ENCODE assay signal across 1 cellular context in genomic region chr9:125493384-125493783, GRCh38.
TF ChIP-seq lines count a peak whose summit lies in the region.

No MANE protein-coding gene starts in this region.

TF ChIP-seq in HepG2, 621 proteins besides CTCF, POLR2A, EP300 and RAD21 (continued from another document and continues in another):
- TF ChIP-seq, protein P1, sequence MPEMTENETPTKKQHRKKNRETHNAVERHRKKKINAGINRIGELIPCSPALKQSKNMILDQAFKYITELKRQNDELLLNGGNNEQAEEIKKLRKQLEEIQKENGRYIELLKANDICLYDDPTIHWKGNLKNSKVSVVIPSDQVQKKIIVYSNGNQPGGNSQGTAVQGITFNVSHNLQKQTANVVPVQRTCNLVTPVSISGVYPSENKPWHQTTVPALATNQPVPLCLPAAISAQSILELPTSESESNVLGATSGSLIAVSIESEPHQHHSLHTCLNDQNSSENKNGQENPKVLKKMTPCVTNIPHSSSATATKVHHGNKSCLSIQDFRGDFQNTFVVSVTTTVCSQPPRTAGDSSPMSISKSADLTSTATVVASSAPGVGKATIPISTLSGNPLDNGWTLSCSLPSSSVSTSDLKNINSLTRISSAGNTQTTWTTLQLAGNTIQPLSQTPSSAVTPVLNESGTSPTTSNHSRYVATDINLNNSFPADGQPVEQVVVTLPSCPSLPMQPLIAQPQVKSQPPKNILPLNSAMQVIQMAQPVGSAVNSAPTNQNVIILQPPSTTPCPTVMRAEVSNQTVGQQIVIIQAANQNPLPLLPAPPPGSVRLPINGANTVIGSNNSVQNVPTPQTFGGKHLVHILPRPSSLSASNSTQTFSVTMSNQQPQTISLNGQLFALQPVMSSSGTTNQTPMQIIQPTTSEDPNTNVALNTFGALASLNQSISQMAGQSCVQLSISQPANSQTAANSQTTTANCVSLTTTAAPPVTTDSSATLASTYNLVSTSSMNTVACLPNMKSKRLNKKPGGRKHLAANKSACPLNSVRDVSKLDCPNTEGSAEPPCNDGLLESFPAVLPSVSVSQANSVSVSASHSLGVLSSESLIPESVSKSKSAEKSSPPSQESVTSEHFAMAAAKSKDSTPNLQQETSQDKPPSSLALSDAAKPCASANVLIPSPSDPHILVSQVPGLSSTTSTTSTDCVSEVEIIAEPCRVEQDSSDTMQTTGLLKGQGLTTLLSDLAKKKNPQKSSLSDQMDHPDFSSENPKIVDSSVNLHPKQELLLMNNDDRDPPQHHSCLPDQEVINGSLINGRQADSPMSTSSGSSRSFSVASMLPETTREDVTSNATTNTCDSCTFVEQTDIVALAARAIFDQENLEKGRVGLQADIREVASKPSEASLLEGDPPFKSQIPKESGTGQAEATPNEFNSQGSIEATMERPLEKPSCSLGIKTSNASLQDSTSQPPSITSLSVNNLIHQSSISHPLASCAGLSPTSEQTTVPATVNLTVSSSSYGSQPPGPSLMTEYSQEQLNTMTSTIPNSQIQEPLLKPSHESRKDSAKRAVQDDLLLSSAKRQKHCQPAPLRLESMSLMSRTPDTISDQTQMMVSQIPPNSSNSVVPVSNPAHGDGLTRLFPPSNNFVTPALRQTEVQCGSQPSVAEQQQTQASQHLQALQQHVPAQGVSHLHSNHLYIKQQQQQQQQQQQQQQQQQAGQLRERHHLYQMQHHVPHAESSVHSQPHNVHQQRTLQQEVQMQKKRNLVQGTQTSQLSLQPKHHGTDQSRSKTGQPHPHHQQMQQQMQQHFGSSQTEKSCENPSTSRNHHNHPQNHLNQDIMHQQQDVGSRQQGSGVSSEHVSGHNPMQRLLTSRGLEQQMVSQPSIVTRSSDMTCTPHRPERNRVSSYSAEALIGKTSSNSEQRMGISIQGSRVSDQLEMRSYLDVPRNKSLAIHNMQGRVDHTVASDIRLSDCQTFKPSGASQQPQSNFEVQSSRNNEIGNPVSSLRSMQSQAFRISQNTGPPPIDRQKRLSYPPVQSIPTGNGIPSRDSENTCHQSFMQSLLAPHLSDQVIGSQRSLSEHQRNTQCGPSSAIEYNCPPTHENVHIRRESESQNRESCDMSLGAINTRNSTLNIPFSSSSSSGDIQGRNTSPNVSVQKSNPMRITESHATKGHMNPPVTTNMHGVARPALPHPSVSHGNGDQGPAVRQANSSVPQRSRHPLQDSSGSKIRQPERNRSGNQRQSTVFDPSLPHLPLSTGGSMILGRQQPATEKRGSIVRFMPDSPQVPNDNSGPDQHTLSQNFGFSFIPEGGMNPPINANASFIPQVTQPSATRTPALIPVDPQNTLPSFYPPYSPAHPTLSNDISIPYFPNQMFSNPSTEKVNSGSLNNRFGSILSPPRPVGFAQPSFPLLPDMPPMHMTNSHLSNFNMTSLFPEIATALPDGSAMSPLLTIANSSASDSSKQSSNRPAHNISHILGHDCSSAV (CRISPR knock-in tag; IDR thresholded peaks at IDR 0.05; ENCODE audit: borderline replicate concordance): no peak
- TF ChIP-seq ZNF281 (CRISPR knock-in tag; IDR thresholded peaks at IDR 0.05; ENCODE audit: borderline replicate concordance): no peak; the same call in 1 of the 2 replicates
- TF ChIP-seq DDIT3 (CRISPR knock-in tag; IDR thresholded peaks at IDR 0.05): no peak
- TF ChIP-seq ZNF780A (CRISPR knock-in tag; IDR thresholded peaks at IDR 0.05): no peak
- no peak for TF ChIP-seq ZBTB2 (CRISPR knock-in tag; IDR thresholded peaks at IDR 0.05; ENCODE audit: low read depth)
- TF ChIP-seq ETV5 (CRISPR knock-in tag; IDR thresholded peaks at IDR 0.05; ENCODE audit: borderline replicate concordance): no peak
- TF ChIP-seq, protein P2, sequence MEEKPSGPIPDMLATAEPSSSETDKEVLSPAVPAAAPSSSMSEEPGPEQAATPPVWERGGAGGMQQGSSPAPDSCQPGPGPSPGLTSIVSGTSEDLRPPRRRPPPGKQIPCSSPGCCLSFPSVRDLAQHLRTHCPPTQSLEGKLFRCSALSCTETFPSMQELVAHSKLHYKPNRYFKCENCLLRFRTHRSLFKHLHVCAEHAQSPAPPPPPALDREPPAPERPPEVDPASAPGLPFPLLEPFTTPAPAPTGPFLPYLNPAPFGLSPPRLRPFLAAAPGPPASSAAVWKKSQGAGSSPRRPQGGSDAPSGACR (CRISPR knock-in tag; IDR thresholded peaks at IDR 0.05): no peak
- TF ChIP-seq ZFYVE20 (CRISPR knock-in tag; IDR thresholded peaks at IDR 0.05; ENCODE audit: borderline replicate concordance, low read depth): no peak
- TF ChIP-seq ZSCAN21 (CRISPR knock-in tag; IDR thresholded peaks at IDR 0.05; ENCODE audit: borderline replicate concordance): 0 out of 2 replicates have a peak, but pooled peaks have one; percentile 21
- TF ChIP-seq ZNF407 (CRISPR knock-in tag; IDR thresholded peaks at IDR 0.05; ENCODE audit: not compliant biosample characterization): no peak
- no peak for TF ChIP-seq RAD51 (IDR thresholded peaks at IDR 0.05; ENCODE audit: borderline replicate concordance)
- no peak for TF ChIP-seq FOSL1 (CRISPR knock-in tag; IDR thresholded peaks at IDR 0.05; ENCODE audit: borderline replicate concordance)
- no peak for TF ChIP-seq ZBTB4 (CRISPR knock-in tag; IDR thresholded peaks at IDR 0.05; ENCODE audit: borderline replicate concordance)
- no peak for TF ChIP-seq ELF4 (CRISPR knock-in tag; IDR thresholded peaks at IDR 0.05; ENCODE audit: borderline replicate concordance)
- TF ChIP-seq, protein P3, sequence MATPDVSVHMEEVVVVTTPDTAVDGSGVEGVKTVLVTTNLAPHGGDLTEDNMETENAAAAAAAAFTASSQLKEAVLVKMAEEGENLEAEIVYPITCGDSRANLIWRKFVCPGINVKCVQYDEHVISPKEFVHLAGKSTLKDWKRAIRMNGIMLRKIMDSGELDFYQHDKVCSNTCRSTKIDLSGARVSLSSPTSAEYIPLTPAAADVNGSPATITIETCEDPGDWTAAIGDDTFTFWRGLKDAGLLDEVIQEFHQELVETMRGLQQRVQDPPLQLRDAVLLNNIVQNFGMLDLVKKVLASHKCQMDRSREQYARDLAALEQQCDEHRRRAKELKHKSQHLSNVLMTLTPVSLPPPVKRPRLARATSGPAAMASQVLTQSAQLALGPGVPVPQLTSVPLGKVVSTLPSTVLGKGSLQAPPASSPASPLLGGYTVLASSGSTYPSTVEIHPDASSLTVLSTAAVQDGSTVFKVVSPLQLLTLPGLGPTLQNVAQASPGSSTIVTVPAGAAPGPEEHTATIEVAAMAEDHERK (CRISPR knock-in tag; IDR thresholded peaks at IDR 0.05; ENCODE audit: low read depth): no peak
- TF ChIP-seq ZNF644 (CRISPR knock-in tag; IDR thresholded peaks at IDR 0.05; ENCODE audit: low read depth): peak; percentile 43
- no peak for TF ChIP-seq NRL (CRISPR knock-in tag; IDR thresholded peaks at IDR 0.05; ENCODE audit: borderline replicate concordance)
- TF ChIP-seq PHF21A (CRISPR knock-in tag; IDR thresholded peaks at IDR 0.05): no peak
- no peak for TF ChIP-seq ZNF235 (CRISPR knock-in tag; IDR thresholded peaks at IDR 0.05; ENCODE audit: borderline replicate concordance)
- TF ChIP-seq TARDBP (CRISPR knock-in tag; IDR thresholded peaks at IDR 0.05): peak; percentile 49
- TF ChIP-seq GFI1 (CRISPR knock-in tag; IDR thresholded peaks at IDR 0.05; ENCODE audit: borderline replicate concordance): no peak
- peak; percentile 66; the same call in 1 of the 2 replicates for TF ChIP-seq CBX5 (CRISPR knock-in tag; IDR thresholded peaks at IDR 0.05; ENCODE audit: borderline replicate concordance)
